ENCODE assay signal across 13 cellular contexts in genomic region chr20:21436186-21436585, GRCh38. TPM values are rescaled to one million over a fixed set of nuclear protein-coding genes. Genes with fewer than 3 reads are reported as not detected.
DNase-seq lines count a peak whose midpoint lies in the region; ATAC-seq and TF ChIP-seq lines count a peak whose summit lies in the region.
"Had no signal": no experiment of that assay in that cellular context is flagged by ENCODE, and none has a peak within 500 bp of the region (broad histone marks: within the 10 kb centered on the region; RNA-seq: fewer than 3 reads in every experiment).

No MANE protein-coding gene starts in this region.

- H3K9me3 ChIP-seq in Panc1 (ENCODE audit: control insufficient read depth, insufficient read depth, low read depth, low read length) (no peaks in the 10 kb centered on the region), upper lobe of right lung (no peaks in the 10 kb centered on the region)
- H3K9me3 ChIP-seq: gastrocnemius medialis, psoas muscle, testis had no signal

- intact Hi-C loops in Panc1 (cut with micrococcal nuclease; ENCODE audit: unreplicated experiment) (no loop called here), upper lobe of right lung (cut with DNase I) (no loop called here)

- no peak overlapping the region for H3K4me3 ChIP-seq in Panc1 (ENCODE audit: low read depth in 2 of 2, low read length in 2 of 2)
- H3K4me3 ChIP-seq in epithelial cell of esophagus (ENCODE audit: low read length), result no peak overlapping the region
- H3K4me3 ChIP-seq in upper lobe of right lung, result no peak overlapping the region
- H3K4me3 ChIP-seq: gastrocnemius medialis, psoas muscle, testis had no signal

- no peaks in the 10 kb centered on the region for H3K36me3 Mint-ChIP-seq in osteocyte (ENCODE audit: unreplicated experiment)

- H3K27ac Mint-ChIP-seq in osteocyte (ENCODE audit: unreplicated experiment), result peak overlapping the region; percentile 29

- H3K36me3 ChIP-seq in Panc1 (ENCODE audit: control insufficient read depth, insufficient read depth, low read length) (no peaks in the 10 kb centered on the region), upper lobe of right lung (no peaks in the 10 kb centered on the region)
- H3K36me3 ChIP-seq: gastrocnemius medialis had no signal

- CTCF ChIA-PET in Panc1 (lab: Charles Lee), result no interaction called here

- no peak overlapping the region for H3K4me3 Mint-ChIP-seq in osteocyte (ENCODE audit: unreplicated experiment)

- H3K27ac ChIP-seq in Panc1 (ENCODE audit: low read length) (no peak overlapping the region), upper lobe of right lung (no peak overlapping the region)
- H3K27ac ChIP-seq: gastrocnemius medialis, psoas muscle, testis had no signal

- peak; percentile 95 for DNase-seq in EH (ENCODE audit: low read depth)
- DNase-seq in Panc1 (ENCODE audit: low read depth, low spot score), result peak; percentile 25
- DNase-seq in epithelial cell of esophagus (ENCODE audit: low read depth), result peak; percentile 86
- no peak for DNase-seq in osteocyte (ENCODE audit: extremely low spot score, unreplicated experiment)
- no peak for DNase-seq in NCI-H69 (lab: John Stamatoyannopoulos, UW)
- DNase-seq in G401 (ENCODE audit: low spot score), result no peak
- DNase-seq in NCI-H82 (lab: John Stamatoyannopoulos, UW), result no peak
- no peak for DNase-seq in upper lobe of right lung
- DNase-seq: aorta, gastrocnemius medialis, NCI-H2029 treated with DMSO at 0.1 percent for 48 hours, psoas muscle, testis had no signal

- no peak for ATAC-seq in Panc1
- ATAC-seq in upper lobe of right lung, result no peak
- ATAC-seq: gastrocnemius medialis, psoas muscle had no signal

- POLR2A ChIA-PET in Panc1 (lab: Charles Lee), result no interaction called here

- TF ChIP-seq CTCF in Panc1 (IDR thresholded peaks at IDR 0.05), result no peak
- no peak for TF ChIP-seq CTCF in epithelial cell of esophagus (IDR thresholded peaks at IDR 0.05; ENCODE audit: insufficient read depth, low read depth, low read length, missing control alignments)
- no peak for TF ChIP-seq CTCF in osteocyte (IDR thresholded peaks at IDR 0.05)
- no peak for TF ChIP-seq CTCF in upper lobe of right lung (IDR thresholded peaks at IDR 0.05)

- H3K27me3 ChIP-seq in Panc1 (ENCODE audit: control insufficient read depth, insufficient read depth, low read length) (0 out of 2 replicates have a peak, but pooled peaks cover 2% of the 10 kb centered on the region), upper lobe of right lung (peaks cover 22% of the 10 kb centered on the region)
- H3K27me3 ChIP-seq: gastrocnemius medialis, testis had no signal

- H3K4me1 Mint-ChIP-seq in osteocyte (ENCODE audit: unreplicated experiment), result peaks cover 19% of the 10 kb centered on the region

- in situ Hi-C loops in Panc1 (cut with HindIII; ENCODE audit: low pct_unique_long_range_greater_than_20kb, low sequenced_read_pairs), result no loop called here
- in situ Hi-C loops in G401 (cut with HindIII; ENCODE audit: low sequenced_read_pairs), result no loop called here

- peaks cover 15% of the 10 kb centered on the region for H3K27me3 Mint-ChIP-seq in osteocyte (ENCODE audit: unreplicated experiment)

- H3K9me3 Mint-ChIP-seq in osteocyte (ENCODE audit: unreplicated experiment), result no peaks in the 10 kb centered on the region

- no TSS peak for BruUV-seq in Panc1 (replicated peaks; lab: Mats Ljungman, UMichigan)

- H3K4me1 ChIP-seq in Panc1 (ENCODE audit: control insufficient read depth, insufficient read depth, low read length), result no peaks in the 10 kb centered on the region
- no peaks in the 10 kb centered on the region for H3K4me1 ChIP-seq in upper lobe of right lung
- H3K4me1 ChIP-seq: gastrocnemius medialis, psoas muscle, testis had no signal

RNA-seq across cellular contexts. Expression of gene NKX2-4, which starts 38.9 kb away (rescaled TPM):
- total RNA-seq in Panc1 (2021; ENCODE audit: unreplicated experiment), result not detected
- polyA plus RNA-seq in Panc1 (2012; ENCODE audit: insufficient read length), result not detected
- not detected in 2 replicates for total RNA-seq in osteocyte
- not detected in 2 replicates for total RNA-seq in G401 (2014; rRNA removed; shearing (Covaris generic))
- total RNA-seq in upper lobe of right lung, result not detected
- total RNA-seq: aorta, gastrocnemius medialis, psoas muscle had no signal
- polyA plus RNA-seq: aorta, psoas muscle had no signal

Comparison
In these comparisons a context has a peak if more than half of its experiments do, and no peak if none do; other contexts are left out.
1. DNase-seq: peak in EH (single experiment), Panc1 (single experiment) and epithelial cell of esophagus (single experiment); none in osteocyte (single experiment), NCI-H69 (single experiment), G401 (single experiment), NCI-H82 (single experiment) and upper lobe of right lung (single experiment).